Comparison of ENCODE assay signal across 18 cellular contexts in genomic region chr4:101136373-101137370, GRCh38.
DNase-seq lines count a peak whose midpoint lies in the region; ATAC-seq and TF ChIP-seq lines count a peak whose summit lies in the region.
"Had no signal": no experiment of that assay in that cellular context is flagged by ENCODE, and none has a peak within 500 bp of the region (broad histone marks: within the 10 kb centered on the region; RNA-seq: fewer than 3 reads in every experiment).

No MANE protein-coding gene starts in this region.

- peak overlapping the region; percentile 26 for H3K4me3 ChIP-seq in OCI-LY1 (ENCODE audit: low read depth, low read length, poor library complexity, severe bottlenecking)
- H3K4me3 ChIP-seq in effector memory CD4-positive, alpha-beta T cell (ENCODE audit: insufficient read depth, low read depth, low read length, poor library complexity, severe bottlenecking), result no peak overlapping the region
- H3K4me3 ChIP-seq: K562, ovary, testis had no signal

- no peak for ATAC-seq in natural killer cell treated with Interleukin-12 subunit alpha and Interleukin-12 subunit beta and Interleukin-15 and Interleukin-18, amount 100 ng/mL, for 72 hours
- ATAC-seq in GM18502 (IDR thresholded peaks at IDR 0.05; ENCODE audit: poor library complexity, unreplicated experiment), result no peak
- ATAC-seq in HG02623 (IDR thresholded peaks at IDR 0.05; ENCODE audit: unreplicated experiment), result no peak
- ATAC-seq: K562 had no signal

- no peaks in the 10 kb centered on the region for H3K27me3 Mint-ChIP-seq in natural killer cell treated with Interleukin-12 subunit alpha and Interleukin-12 subunit beta and Interleukin-15 and Interleukin-18, amount 100 ng/mL, for 72 hours
- H3K27me3 Mint-ChIP-seq: brain had no signal

- no peaks in the 10 kb centered on the region for H3K9me2 ChIP-seq in OCI-LY1 (ENCODE audit: low read depth, low read length)

- H4K20me1 ChIP-seq in OCI-LY1 (ENCODE audit: insufficient read depth, low read length), result no peaks in the 10 kb centered on the region

- peak overlapping the region; percentile 9; the same call in 1 of the 2 replicates for H3K9ac ChIP-seq in OCI-LY1 (ENCODE audit: low read length)

- H3K4me3 Mint-ChIP-seq in natural killer cell treated with Interleukin-12 subunit alpha and Interleukin-12 subunit beta and Interleukin-15 and Interleukin-18, amount 100 ng/mL, for 72 hours, result no peak overlapping the region

- H3K27me3 ChIP-seq in OCI-LY1 (ENCODE audit: insufficient read depth, low read length), result no peaks in the 10 kb centered on the region
- no peaks in the 10 kb centered on the region for H3K27me3 ChIP-seq in effector memory CD4-positive, alpha-beta T cell (replicated peaks; ENCODE audit: control insufficient read depth, insufficient read depth, low read length, poor library complexity, severe bottlenecking)
- H3K27me3 ChIP-seq: ovary, spleen, testis had no signal

- 0 out of 2 replicates have a peak, but pooled peaks cover 4% of the 10 kb centered on the region for H3K79me2 ChIP-seq in OCI-LY1 (ENCODE audit: insufficient read depth, low read length)

- H3F3A ChIP-seq in OCI-LY1 (ENCODE audit: insufficient read depth, low read length), result no peaks in the 10 kb centered on the region

- H3K4me1 Mint-ChIP-seq in natural killer cell treated with Interleukin-12 subunit alpha and Interleukin-12 subunit beta and Interleukin-15 and Interleukin-18, amount 100 ng/mL, for 72 hours (ENCODE audit: low read depth in 2 of 2), result peaks cover 48 to 54% of the 10 kb centered on the region in 2 donors

- H3K27ac Mint-ChIP-seq in natural killer cell treated with Interleukin-12 subunit alpha and Interleukin-12 subunit beta and Interleukin-15 and Interleukin-18, amount 100 ng/mL, for 72 hours, result peak overlapping the region; percentile 26 to 29

- H3K36me3 Mint-ChIP-seq in natural killer cell treated with Interleukin-12 subunit alpha and Interleukin-12 subunit beta and Interleukin-15 and Interleukin-18, amount 100 ng/mL, for 72 hours, result peaks cover 5% of the 10 kb centered on the region

- H3K9me3 Mint-ChIP-seq in natural killer cell treated with Interleukin-12 subunit alpha and Interleukin-12 subunit beta and Interleukin-15 and Interleukin-18, amount 100 ng/mL, for 72 hours, result peaks cover 4% of the 10 kb centered on the region

- no peak for TF ChIP-seq CTCF in OCI-LY1 (IDR thresholded peaks at IDR 0.05; ENCODE audit: low read length)

- no peaks in the 10 kb centered on the region for H3K9me3 ChIP-seq in OCI-LY1 (ENCODE audit: low read length)
- H3K9me3 ChIP-seq in effector memory CD4-positive, alpha-beta T cell (ENCODE audit: control insufficient read depth, low read length), result no peaks in the 10 kb centered on the region
- H3K9me3 ChIP-seq: ovary, testis had no signal

- H3K27ac ChIP-seq in OCI-LY1 (ENCODE audit: low read depth, low read length, poor library complexity, severe bottlenecking), result peak overlapping the region; percentile 62
- H3K27ac ChIP-seq in effector memory CD4-positive, alpha-beta T cell (ENCODE audit: insufficient read depth, low read length, poor library complexity, severe bottlenecking), result no peak overlapping the region
- H3K27ac ChIP-seq: ovary, testis had no signal

- DNase-seq in NCI-H1436 treated with DMSO at 0.1 percent for 48 hours (lab: John Stamatoyannopoulos, UW), result peak; percentile 18
- DNase-seq in NCI-H1436 (lab: John Stamatoyannopoulos, UW), result no peak
- peak; percentile 36 for DNase-seq in M059J (ENCODE audit: low read depth)
- no peak for DNase-seq in natural killer cell treated with Interleukin-12 subunit alpha and Interleukin-12 subunit beta and Interleukin-15 and Interleukin-18, amount 100 ng/mL, for 72 hours (ENCODE audit: low spot score)
- DNase-seq in effector memory CD4-positive, alpha-beta T cell, result no peak
- DNase-seq: activated gamma-delta T cell treated with Interleukin-2 at 50 U/mL for 16 hours; effector CD4-positive, alpha-beta T cell; foreskin fibroblast; midbrain; ovary; spleen; T-helper 9 cell; testis had no signal

- no peaks in the 10 kb centered on the region for H3K36me3 ChIP-seq in OCI-LY1 (ENCODE audit: insufficient read depth, low read length)
- no peaks in the 10 kb centered on the region for H3K36me3 ChIP-seq in effector memory CD4-positive, alpha-beta T cell (ENCODE audit: control insufficient read depth, insufficient read depth, low read length)
- H3K36me3 ChIP-seq: ovary, spleen had no signal

- H3K4me1 ChIP-seq in OCI-LY1 (ENCODE audit: insufficient read depth, low read length, severe bottlenecking), result peaks cover 61% of the 10 kb centered on the region
- H3K4me1 ChIP-seq in effector memory CD4-positive, alpha-beta T cell (ENCODE audit: control insufficient read depth, insufficient read depth, low read length, poor library complexity, severe bottlenecking), result no peaks in the 10 kb centered on the region
- H3K4me1 ChIP-seq: testis had no signal

- peak overlapping the region; percentile 43 for H3K4me2 ChIP-seq in OCI-LY1 (ENCODE audit: low read length)

- no peak overlapping the region for H2AFZ ChIP-seq in OCI-LY1 (ENCODE audit: low read length)

Comparison
In these comparisons a context has a peak if more than half of its experiments do, and no peak if none do; other contexts are left out.
1. DNase-seq: peak in NCI-H1436 treated with DMSO at 0.1 percent for 48 hours (single experiment) and M059J (single experiment); none in NCI-H1436 (single experiment), natural killer cell treated with Interleukin-12 subunit alpha and Interleukin-12 subunit beta and Interleukin-15 and Interleukin-18, amount 100 ng/mL, for 72 hours (single experiment) and effector memory CD4-positive, alpha-beta T cell (0 of 3).